1 cellular context compared by ENCODE assay signal in the genomic region with DNA sequence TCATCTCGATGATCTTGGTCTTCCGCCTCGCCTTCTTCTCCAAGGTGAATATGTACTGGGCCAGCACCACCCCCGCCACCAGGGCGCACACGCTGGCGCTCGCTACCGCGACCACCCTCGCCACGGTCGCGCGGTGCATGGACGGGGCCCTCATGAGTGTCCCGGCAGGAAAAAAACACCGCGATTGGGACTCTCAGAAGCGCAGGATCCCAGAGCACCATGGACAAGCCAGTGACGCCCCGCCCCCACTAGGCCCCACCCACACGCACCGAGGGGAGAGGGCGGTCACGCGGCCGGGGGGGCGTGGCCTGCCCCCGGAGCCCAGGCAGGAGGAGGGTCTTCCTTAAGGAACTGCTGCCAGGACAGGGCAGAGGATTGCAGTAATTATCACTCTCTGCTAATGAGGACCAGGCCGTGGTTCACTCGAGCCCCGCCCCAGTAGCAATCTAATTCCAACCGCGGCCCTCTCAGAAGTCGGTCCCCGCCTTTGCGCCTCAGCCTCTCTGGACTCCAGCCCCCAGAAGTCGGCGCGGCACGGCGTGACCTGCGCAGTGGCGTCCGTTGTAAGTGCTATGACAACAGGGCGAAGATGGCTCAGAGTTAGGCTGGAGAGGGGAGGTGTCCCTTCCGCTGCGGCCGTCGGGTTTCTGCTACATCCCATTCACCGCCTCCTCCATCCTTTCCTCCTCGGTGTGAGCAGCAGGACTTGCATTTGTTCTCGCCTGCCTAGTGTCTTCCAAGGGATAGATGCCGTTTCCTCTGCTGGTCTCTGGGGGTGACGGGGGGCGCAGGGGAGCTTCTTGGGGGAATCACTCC.
TF ChIP-seq lines count a peak whose summit lies in the region.

A gene (plus strand): TSS at position 575 of the 816 bp plus-strand sequence. CDS start 16,689 bp downstream, outside the sequence.

TF ChIP-seq in HepG2, 621 proteins besides CTCF, POLR2A, EP300 and RAD21 (continued from another document and continues in another):
- TF ChIP-seq, protein P1, sequence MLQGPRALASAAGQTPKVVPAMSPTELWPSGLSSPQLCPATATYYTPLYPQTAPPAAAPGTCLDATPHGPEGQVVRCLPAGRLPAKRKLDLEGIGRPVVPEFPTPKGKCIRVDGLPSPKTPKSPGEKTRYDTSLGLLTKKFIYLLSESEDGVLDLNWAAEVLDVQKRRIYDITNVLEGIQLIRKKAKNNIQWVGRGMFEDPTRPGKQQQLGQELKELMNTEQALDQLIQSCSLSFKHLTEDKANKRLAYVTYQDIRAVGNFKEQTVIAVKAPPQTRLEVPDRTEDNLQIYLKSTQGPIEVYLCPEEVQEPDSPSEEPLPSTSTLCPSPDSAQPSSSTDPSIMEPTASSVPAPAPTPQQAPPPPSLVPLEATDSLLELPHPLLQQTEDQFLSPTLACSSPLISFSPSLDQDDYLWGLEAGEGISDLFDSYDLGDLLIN (CRISPR knock-in tag; IDR thresholded peaks at IDR 0.05; ENCODE audit: borderline replicate concordance): no peak
- TF ChIP-seq, protein P2, sequence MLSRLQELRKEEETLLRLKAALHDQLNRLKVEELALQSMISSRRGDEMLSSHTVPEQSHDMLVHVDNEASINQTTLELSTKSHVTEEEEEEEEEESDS (CRISPR knock-in tag; IDR thresholded peaks at IDR 0.05; ENCODE audit: borderline replicate concordance): no peak; the same call in 1 of the 2 replicates
- TF ChIP-seq SIN3A (IDR thresholded peaks at IDR 0.05; ENCODE audit: borderline replicate concordance, low read depth, low read length): peak; percentile 30; the same call in 1 of the 2 replicates
- TF ChIP-seq CHCHD3 (CRISPR knock-in tag; IDR thresholded peaks at IDR 0.05): no peak
- TF ChIP-seq ZNF879 (CRISPR knock-in tag; IDR thresholded peaks at IDR 0.05): no peak
- TF ChIP-seq, protein P3, sequence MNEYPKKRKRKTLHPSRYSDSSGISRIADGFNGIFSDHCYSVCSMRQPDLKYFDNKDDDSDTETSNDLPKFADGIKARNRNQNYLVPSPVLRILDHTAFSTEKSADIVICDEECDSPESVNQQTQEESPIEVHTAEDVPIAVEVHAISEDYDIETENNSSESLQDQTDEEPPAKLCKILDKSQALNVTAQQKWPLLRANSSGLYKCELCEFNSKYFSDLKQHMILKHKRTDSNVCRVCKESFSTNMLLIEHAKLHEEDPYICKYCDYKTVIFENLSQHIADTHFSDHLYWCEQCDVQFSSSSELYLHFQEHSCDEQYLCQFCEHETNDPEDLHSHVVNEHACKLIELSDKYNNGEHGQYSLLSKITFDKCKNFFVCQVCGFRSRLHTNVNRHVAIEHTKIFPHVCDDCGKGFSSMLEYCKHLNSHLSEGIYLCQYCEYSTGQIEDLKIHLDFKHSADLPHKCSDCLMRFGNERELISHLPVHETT (CRISPR knock-in tag; conservative IDR thresholded peaks at IDR 0.05): no peak
- peak; percentile 79 for TF ChIP-seq RFX1 (IDR thresholded peaks at IDR 0.05)
- TF ChIP-seq, protein P4, sequence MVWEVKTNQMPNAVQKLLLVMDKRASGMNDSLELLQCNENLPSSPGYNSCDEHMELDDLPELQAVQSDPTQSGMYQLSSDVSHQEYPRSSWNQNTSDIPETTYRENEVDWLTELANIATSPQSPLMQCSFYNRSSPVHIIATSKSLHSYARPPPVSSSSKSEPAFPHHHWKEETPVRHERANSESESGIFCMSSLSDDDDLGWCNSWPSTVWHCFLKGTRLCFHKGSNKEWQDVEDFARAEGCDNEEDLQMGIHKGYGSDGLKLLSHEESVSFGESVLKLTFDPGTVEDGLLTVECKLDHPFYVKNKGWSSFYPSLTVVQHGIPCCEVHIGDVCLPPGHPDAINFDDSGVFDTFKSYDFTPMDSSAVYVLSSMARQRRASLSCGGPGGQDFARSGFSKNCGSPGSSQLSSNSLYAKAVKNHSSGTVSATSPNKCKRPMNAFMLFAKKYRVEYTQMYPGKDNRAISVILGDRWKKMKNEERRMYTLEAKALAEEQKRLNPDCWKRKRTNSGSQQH (CRISPR knock-in tag; IDR thresholded peaks at IDR 0.05; ENCODE audit: low read depth): 0 out of 2 replicates have a peak, but pooled peaks have one; percentile 25
- TF ChIP-seq PITX1 (CRISPR knock-in tag; IDR thresholded peaks at IDR 0.05): no peak
- TF ChIP-seq ZNF234 (CRISPR knock-in tag; conservative IDR thresholded peaks at IDR 0.05): no peak
- TF ChIP-seq REL (CRISPR knock-in tag; conservative IDR thresholded peaks at IDR 0.05): no peak
- no peak for TF ChIP-seq ZNF841 (CRISPR knock-in tag; IDR thresholded peaks at IDR 0.05; ENCODE audit: borderline replicate concordance)
- no peak for TF ChIP-seq ZNF263 (CRISPR knock-in tag; IDR thresholded peaks at IDR 0.05)
- TF ChIP-seq, protein P5, sequence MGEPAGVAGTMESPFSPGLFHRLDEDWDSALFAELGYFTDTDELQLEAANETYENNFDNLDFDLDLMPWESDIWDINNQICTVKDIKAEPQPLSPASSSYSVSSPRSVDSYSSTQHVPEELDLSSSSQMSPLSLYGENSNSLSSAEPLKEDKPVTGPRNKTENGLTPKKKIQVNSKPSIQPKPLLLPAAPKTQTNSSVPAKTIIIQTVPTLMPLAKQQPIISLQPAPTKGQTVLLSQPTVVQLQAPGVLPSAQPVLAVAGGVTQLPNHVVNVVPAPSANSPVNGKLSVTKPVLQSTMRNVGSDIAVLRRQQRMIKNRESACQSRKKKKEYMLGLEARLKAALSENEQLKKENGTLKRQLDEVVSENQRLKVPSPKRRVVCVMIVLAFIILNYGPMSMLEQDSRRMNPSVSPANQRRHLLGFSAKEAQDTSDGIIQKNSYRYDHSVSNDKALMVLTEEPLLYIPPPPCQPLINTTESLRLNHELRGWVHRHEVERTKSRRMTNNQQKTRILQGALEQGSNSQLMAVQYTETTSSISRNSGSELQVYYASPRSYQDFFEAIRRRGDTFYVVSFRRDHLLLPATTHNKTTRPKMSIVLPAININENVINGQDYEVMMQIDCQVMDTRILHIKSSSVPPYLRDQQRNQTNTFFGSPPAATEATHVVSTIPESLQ (CRISPR knock-in tag; conservative IDR thresholded peaks at IDR 0.05): no peak
- no peak for TF ChIP-seq NR3C1 (CRISPR knock-in tag; IDR thresholded peaks at IDR 0.05)
- no peak for TF ChIP-seq DNMT1 (CRISPR knock-in tag; IDR thresholded peaks at IDR 0.05)
- TF ChIP-seq ATF7 (IDR thresholded peaks at IDR 0.05): no peak
- TF ChIP-seq ATF7 (CRISPR knock-in tag; IDR thresholded peaks at IDR 0.05): no peak
- no peak for TF ChIP-seq ZNF850 (CRISPR knock-in tag; conservative IDR thresholded peaks at IDR 0.05)
- TF ChIP-seq ZFP37 (CRISPR knock-in tag; IDR thresholded peaks at IDR 0.05; ENCODE audit: borderline replicate concordance): no peak
- no peak for TF ChIP-seq ZBTB8A (CRISPR knock-in tag; IDR thresholded peaks at IDR 0.05; ENCODE audit: borderline replicate concordance, low read depth)
- TF ChIP-seq, protein P6, sequence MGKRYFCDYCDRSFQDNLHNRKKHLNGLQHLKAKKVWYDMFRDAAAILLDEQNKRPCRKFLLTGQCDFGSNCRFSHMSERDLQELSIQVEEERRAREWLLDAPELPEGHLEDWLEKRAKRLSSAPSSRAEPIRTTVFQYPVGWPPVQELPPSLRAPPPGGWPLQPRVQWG (CRISPR knock-in tag; IDR thresholded peaks at IDR 0.05; ENCODE audit: borderline replicate concordance, low read depth): no peak
- TF ChIP-seq, protein P7, sequence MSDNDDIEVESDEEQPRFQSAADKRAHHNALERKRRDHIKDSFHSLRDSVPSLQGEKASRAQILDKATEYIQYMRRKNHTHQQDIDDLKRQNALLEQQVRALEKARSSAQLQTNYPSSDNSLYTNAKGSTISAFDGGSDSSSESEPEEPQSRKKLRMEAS (IDR thresholded peaks at IDR 0.05): peak; percentile 37; the same call in 1 of the 2 replicates
- no peak for TF ChIP-seq ZNF326 (CRISPR knock-in tag; IDR thresholded peaks at IDR 0.05; ENCODE audit: borderline replicate concordance)
- no peak for TF ChIP-seq RFXAP (CRISPR knock-in tag; IDR thresholded peaks at IDR 0.05; ENCODE audit: borderline replicate concordance)
- TF ChIP-seq ZBTB42 (CRISPR knock-in tag; IDR thresholded peaks at IDR 0.05): no peak
- no peak for TF ChIP-seq CHD4 (IDR thresholded peaks at IDR 0.05; ENCODE audit: borderline replicate concordance, low read length)
- TF ChIP-seq, protein P8, sequence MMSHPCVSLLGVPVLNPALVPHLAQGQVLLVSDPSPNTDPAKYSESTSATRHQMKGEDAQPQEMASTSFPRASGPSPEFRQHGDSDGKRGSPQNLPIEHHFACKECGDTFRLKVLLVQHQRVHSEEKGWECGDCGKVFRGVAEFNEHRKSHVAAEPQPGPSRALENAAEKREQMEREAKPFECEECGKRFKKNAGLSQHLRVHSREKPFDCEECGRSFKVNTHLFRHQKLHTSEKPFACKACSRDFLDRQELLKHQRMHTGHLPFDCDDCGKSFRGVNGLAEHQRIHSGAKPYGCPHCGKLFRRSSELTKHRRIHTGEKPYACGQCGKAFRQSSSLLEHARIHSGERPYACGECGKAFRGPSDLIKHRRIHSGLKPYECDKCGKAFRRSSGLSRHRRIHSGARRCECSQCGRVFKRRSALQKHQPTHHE (CRISPR knock-in tag; IDR thresholded peaks at IDR 0.05; ENCODE audit: borderline replicate concordance): no peak
- TF ChIP-seq ELF3 (CRISPR knock-in tag; IDR thresholded peaks at IDR 0.05): peak; percentile 9; the same call in 1 of the 2 replicates
- 0 out of 2 replicates have a peak, but pooled peaks have one; percentile 25 for TF ChIP-seq ZMAT3 (CRISPR knock-in tag; conservative IDR thresholded peaks at IDR 0.05)
- no peak for TF ChIP-seq TCF7L2 (IDR thresholded peaks at IDR 0.05; ENCODE audit: low read depth, low read length)
- TF ChIP-seq ZFP90 (CRISPR knock-in tag; IDR thresholded peaks at IDR 0.05; ENCODE audit: borderline replicate concordance): no peak; the same call in 1 of the 2 replicates
- no peak for TF ChIP-seq MZF1 (CRISPR knock-in tag; IDR thresholded peaks at IDR 0.05; ENCODE audit: borderline replicate concordance)
- TF ChIP-seq, protein P9, sequence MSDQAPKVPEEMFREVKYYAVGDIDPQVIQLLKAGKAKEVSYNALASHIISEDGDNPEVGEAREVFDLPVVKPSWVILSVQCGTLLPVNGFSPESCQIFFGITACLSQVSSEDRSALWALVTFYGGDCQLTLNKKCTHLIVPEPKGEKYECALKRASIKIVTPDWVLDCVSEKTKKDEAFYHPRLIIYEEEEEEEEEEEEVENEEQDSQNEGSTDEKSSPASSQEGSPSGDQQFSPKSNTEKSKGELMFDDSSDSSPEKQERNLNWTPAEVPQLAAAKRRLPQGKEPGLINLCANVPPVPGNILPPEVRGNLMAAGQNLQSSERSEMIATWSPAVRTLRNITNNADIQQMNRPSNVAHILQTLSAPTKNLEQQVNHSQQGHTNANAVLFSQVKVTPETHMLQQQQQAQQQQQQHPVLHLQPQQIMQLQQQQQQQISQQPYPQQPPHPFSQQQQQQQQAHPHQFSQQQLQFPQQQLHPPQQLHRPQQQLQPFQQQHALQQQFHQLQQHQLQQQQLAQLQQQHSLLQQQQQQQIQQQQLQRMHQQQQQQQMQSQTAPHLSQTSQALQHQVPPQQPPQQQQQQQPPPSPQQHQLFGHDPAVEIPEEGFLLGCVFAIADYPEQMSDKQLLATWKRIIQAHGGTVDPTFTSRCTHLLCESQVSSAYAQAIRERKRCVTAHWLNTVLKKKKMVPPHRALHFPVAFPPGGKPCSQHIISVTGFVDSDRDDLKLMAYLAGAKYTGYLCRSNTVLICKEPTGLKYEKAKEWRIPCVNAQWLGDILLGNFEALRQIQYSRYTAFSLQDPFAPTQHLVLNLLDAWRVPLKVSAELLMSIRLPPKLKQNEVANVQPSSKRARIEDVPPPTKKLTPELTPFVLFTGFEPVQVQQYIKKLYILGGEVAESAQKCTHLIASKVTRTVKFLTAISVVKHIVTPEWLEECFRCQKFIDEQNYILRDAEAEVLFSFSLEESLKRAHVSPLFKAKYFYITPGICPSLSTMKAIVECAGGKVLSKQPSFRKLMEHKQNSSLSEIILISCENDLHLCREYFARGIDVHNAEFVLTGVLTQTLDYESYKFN (CRISPR knock-in tag; conservative IDR thresholded peaks at IDR 0.05): peak; percentile 23
- peak; percentile 75 for TF ChIP-seq RFX3 (CRISPR knock-in tag; IDR thresholded peaks at IDR 0.05)
- no peak for TF ChIP-seq EHMT2 (IDR thresholded peaks at IDR 0.05; ENCODE audit: borderline replicate concordance, low read depth, low read length)
- no peak for TF ChIP-seq ZNF720 (CRISPR knock-in tag; IDR thresholded peaks at IDR 0.05)
- TF ChIP-seq TCF7 (IDR thresholded peaks at IDR 0.05; ENCODE audit: low read depth): no peak
- TF ChIP-seq ATF1 (CRISPR knock-in tag; IDR thresholded peaks at IDR 0.05): no peak
- TF ChIP-seq, protein P10, sequence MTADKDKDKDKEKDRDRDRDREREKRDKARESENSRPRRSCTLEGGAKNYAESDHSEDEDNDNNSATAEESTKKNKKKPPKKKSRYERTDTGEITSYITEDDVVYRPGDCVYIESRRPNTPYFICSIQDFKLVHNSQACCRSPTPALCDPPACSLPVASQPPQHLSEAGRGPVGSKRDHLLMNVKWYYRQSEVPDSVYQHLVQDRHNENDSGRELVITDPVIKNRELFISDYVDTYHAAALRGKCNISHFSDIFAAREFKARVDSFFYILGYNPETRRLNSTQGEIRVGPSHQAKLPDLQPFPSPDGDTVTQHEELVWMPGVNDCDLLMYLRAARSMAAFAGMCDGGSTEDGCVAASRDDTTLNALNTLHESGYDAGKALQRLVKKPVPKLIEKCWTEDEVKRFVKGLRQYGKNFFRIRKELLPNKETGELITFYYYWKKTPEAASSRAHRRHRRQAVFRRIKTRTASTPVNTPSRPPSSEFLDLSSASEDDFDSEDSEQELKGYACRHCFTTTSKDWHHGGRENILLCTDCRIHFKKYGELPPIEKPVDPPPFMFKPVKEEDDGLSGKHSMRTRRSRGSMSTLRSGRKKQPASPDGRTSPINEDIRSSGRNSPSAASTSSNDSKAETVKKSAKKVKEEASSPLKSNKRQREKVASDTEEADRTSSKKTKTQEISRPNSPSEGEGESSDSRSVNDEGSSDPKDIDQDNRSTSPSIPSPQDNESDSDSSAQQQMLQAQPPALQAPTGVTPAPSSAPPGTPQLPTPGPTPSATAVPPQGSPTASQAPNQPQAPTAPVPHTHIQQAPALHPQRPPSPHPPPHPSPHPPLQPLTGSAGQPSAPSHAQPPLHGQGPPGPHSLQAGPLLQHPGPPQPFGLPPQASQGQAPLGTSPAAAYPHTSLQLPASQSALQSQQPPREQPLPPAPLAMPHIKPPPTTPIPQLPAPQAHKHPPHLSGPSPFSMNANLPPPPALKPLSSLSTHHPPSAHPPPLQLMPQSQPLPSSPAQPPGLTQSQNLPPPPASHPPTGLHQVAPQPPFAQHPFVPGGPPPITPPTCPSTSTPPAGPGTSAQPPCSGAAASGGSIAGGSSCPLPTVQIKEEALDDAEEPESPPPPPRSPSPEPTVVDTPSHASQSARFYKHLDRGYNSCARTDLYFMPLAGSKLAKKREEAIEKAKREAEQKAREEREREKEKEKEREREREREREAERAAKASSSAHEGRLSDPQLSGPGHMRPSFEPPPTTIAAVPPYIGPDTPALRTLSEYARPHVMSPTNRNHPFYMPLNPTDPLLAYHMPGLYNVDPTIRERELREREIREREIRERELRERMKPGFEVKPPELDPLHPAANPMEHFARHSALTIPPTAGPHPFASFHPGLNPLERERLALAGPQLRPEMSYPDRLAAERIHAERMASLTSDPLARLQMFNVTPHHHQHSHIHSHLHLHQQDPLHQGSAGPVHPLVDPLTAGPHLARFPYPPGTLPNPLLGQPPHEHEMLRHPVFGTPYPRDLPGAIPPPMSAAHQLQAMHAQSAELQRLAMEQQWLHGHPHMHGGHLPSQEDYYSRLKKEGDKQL (CRISPR knock-in tag; IDR thresholded peaks at IDR 0.05; ENCODE audit: low read depth): 0 out of 2 replicates have a peak, but pooled peaks have one; percentile 16
- no peak for TF ChIP-seq HDAC6 (IDR thresholded peaks at IDR 0.05; ENCODE audit: low read depth, low read length)
- TF ChIP-seq IRX3 (CRISPR knock-in tag; IDR thresholded peaks at IDR 0.05; ENCODE audit: borderline replicate concordance, low read depth): 0 out of 2 replicates have a peak, but pooled peaks have one; percentile 27
